Comparison of ENCODE assay signal across 8 cellular contexts in genomic region chr18:68623342-68623741, GRCh38.
DNase-seq lines count a peak whose midpoint lies in the region; ATAC-seq and TF ChIP-seq lines count a peak whose summit lies in the region.

No MANE protein-coding gene starts in this region.

- no peaks in the 10 kb centered on the region for H3K79me2 ChIP-seq in Loucy (ENCODE audit: insufficient read depth, low read length)

- no peaks in the 10 kb centered on the region for H3K4me1 ChIP-seq in Loucy (ENCODE audit: insufficient read depth, low read length, poor library complexity, severe bottlenecking)

- no peak overlapping the region for H3K4me2 ChIP-seq in Loucy (ENCODE audit: low read depth, low read length, poor library complexity, severe bottlenecking)

- H3K27ac Mint-ChIP-seq in chondrocyte (ENCODE audit: unreplicated experiment), result no peak overlapping the region
- no peak overlapping the region for H3K27ac Mint-ChIP-seq in activated T-helper 17 cell treated with anti-CD3 and anti-CD28 coated beads, Interleukin-2, amount 50 U/mL, for 72 hours

- peak; percentile 64 for ATAC-seq in GM19438 (IDR thresholded peaks at IDR 0.05; ENCODE audit: low read depth, unreplicated experiment)
- no peak for ATAC-seq in activated T-helper 17 cell treated with anti-CD3 and anti-CD28 coated beads, Interleukin-2, amount 50 U/mL, for 72 hours (replicated peaks)

- CTCF ChIA-PET in RWPE1 (lab: Yijun Ruan, JAX), result no interaction called here

- no peak overlapping the region for H3K4me3 Mint-ChIP-seq in chondrocyte (ENCODE audit: unreplicated experiment)
- no peak overlapping the region for H3K4me3 Mint-ChIP-seq in activated T-helper 17 cell treated with anti-CD3 and anti-CD28 coated beads, Interleukin-2, amount 50 U/mL, for 72 hours

- H3K9me3 Mint-ChIP-seq in chondrocyte (ENCODE audit: low read depth), result peaks cover 14% of the 10 kb centered on the region
- no peaks in the 10 kb centered on the region for H3K9me3 Mint-ChIP-seq in activated T-helper 17 cell treated with anti-CD3 and anti-CD28 coated beads, Interleukin-2, amount 50 U/mL, for 72 hours

- no peaks in the 10 kb centered on the region for H3F3A ChIP-seq in Loucy (ENCODE audit: low read depth)

- H3K9me2 ChIP-seq in Loucy (replicated peaks; ENCODE audit: low read depth, low read length), result no peaks in the 10 kb centered on the region

- H3K27me3 Mint-ChIP-seq in chondrocyte (ENCODE audit: low read depth), result no peaks in the 10 kb centered on the region
- H3K27me3 Mint-ChIP-seq in activated T-helper 17 cell treated with anti-CD3 and anti-CD28 coated beads, Interleukin-2, amount 50 U/mL, for 72 hours, result no peaks in the 10 kb centered on the region

- TF ChIP-seq CTCF in Loucy (conservative IDR thresholded peaks at IDR 0.05; ENCODE audit: low read length) (peak; percentile 86), RWPE1 (conservative IDR thresholded peaks at IDR 0.05; ENCODE audit: low read depth) (peak; percentile 76), chondrocyte (IDR thresholded peaks at IDR 0.05) (peak; percentile 97)

- H3K36me3 Mint-ChIP-seq in chondrocyte (ENCODE audit: low read depth), result no peaks in the 10 kb centered on the region
- no peaks in the 10 kb centered on the region for H3K36me3 Mint-ChIP-seq in activated T-helper 17 cell treated with anti-CD3 and anti-CD28 coated beads, Interleukin-2, amount 50 U/mL, for 72 hours (ENCODE audit: low read depth)

- POLR2A ChIA-PET in RWPE1 (lab: Yijun Ruan, JAX; ENCODE audit: low non-redundant PET), result no interaction called here

- H3K27ac ChIP-seq in RWPE1, result no peak overlapping the region

- no peaks in the 10 kb centered on the region for H3K36me3 ChIP-seq in Loucy (ENCODE audit: insufficient read depth, low read length)

- no peak overlapping the region for H3K9ac ChIP-seq in Loucy (ENCODE audit: low read depth, low read length, poor library complexity, severe bottlenecking)

- no peak overlapping the region for H2AFZ ChIP-seq in Loucy (ENCODE audit: low read length)

- no peaks in the 10 kb centered on the region for H4K20me1 ChIP-seq in Loucy (ENCODE audit: insufficient read depth, low read length, poor library complexity, severe bottlenecking)

- H3K9me3 ChIP-seq in Loucy (ENCODE audit: insufficient read depth, low read depth, low read length), result no peaks in the 10 kb centered on the region

- H3K4me1 Mint-ChIP-seq in chondrocyte (ENCODE audit: low read depth), result no peaks in the 10 kb centered on the region
- no peaks in the 10 kb centered on the region for H3K4me1 Mint-ChIP-seq in activated T-helper 17 cell treated with anti-CD3 and anti-CD28 coated beads, Interleukin-2, amount 50 U/mL, for 72 hours

- H3K27me3 ChIP-seq in Loucy (ENCODE audit: insufficient read depth, low read length, poor library complexity, severe bottlenecking), result no peaks in the 10 kb centered on the region

- no peak overlapping the region for H3K4me3 ChIP-seq in Loucy (ENCODE audit: low read length, poor library complexity, severe bottlenecking)

- DNase-seq in D341Med (ENCODE audit: low spot score) (peak; percentile 82), RWPE1 (ENCODE audit: low spot score) (peak; percentile 38), chondrocyte (ENCODE audit: low spot score) (no peak), lung microvascular endothelial cell (ENCODE audit: low read depth in 2 of 2) (peak; percentile 57 to 60)
- DNase-seq in activated CD4-positive, CD25-positive, alpha-beta regulatory T cell (lab: John Stamatoyannopoulos, UW), result no peak

Comparison
In these comparisons a context has a peak if more than half of its experiments do, and no peak if none do; other contexts are left out.
1. DNase-seq: peak in D341Med (single experiment), RWPE1 (single experiment) and lung microvascular endothelial cell (2 of 2); none in chondrocyte (single experiment) and activated CD4-positive, CD25-positive, alpha-beta regulatory T cell (0 of 4).
2. Peak in every context shown above with its lines, with median percentiles within 50 percentile points of each other: CTCF ChIP-seq.